Comparison of ENCODE assay signal across 2 cellular contexts in genomic region chr11:129141748-129142475, GRCh38.
TF ChIP-seq lines count a peak whose summit lies in the region.

No MANE protein-coding gene starts in this region.

TF ChIP-seq in A549, 52 proteins besides CTCF, POLR2A, EP300 and RAD21:
- TF ChIP-seq REST (IDR thresholded peaks at IDR 0.05), result no peak
- no peak for TF ChIP-seq HMGXB4 (CRISPR knock-in tag; IDR thresholded peaks at IDR 0.05; ENCODE audit: borderline replicate concordance)
- no peak for TF ChIP-seq JUN (IDR thresholded peaks at IDR 0.05)
- TF ChIP-seq CBX8 (IDR thresholded peaks at IDR 0.05), result no peak
- no peak for TF ChIP-seq RFX5 (IDR thresholded peaks at IDR 0.05)
- no peak for TF ChIP-seq RNF2 (IDR thresholded peaks at IDR 0.05; ENCODE audit: borderline replicate concordance, low read depth)
- no peak for TF ChIP-seq USF2 (IDR thresholded peaks at IDR 0.05)
- TF ChIP-seq GATA3 (IDR thresholded peaks at IDR 0.05; ENCODE audit: borderline replicate concordance), result no peak
- no peak for TF ChIP-seq RARB (CRISPR knock-in tag; IDR thresholded peaks at IDR 0.05)
- TF ChIP-seq NFE2L2 (conservative IDR thresholded peaks at IDR 0.05; ENCODE audit: low read length), result no peak
- TF ChIP-seq MAX (IDR thresholded peaks at IDR 0.05), result no peak
- no peak for TF ChIP-seq PHF8 (IDR thresholded peaks at IDR 0.05; ENCODE audit: borderline replicate concordance, low read depth)
- TF ChIP-seq HOXA7 (CRISPR knock-in tag; IDR thresholded peaks at IDR 0.05), result no peak
- TF ChIP-seq NR3C1 (IDR thresholded peaks at IDR 0.05), result no peak
- TF ChIP-seq MAZ (IDR thresholded peaks at IDR 0.05; ENCODE audit: borderline replicate concordance, low read depth, low read length), result no peak
- TF ChIP-seq ZFP36 (IDR thresholded peaks at IDR 0.05; ENCODE audit: borderline replicate concordance, partially characterized antibody), result no peak
- TF ChIP-seq BHLHE40 (IDR thresholded peaks at IDR 0.05; ENCODE audit: low read depth, low read length), result no peak
TF ChIP-seq in A549: peak in this region for 0.

TF ChIP-seq in IMR-90, 13 proteins besides CTCF, POLR2A, EP300 and RAD21 (continued from another document):
- no peak for TF ChIP-seq USF2 (IDR thresholded peaks at IDR 0.05; ENCODE audit: low read depth, low read length)
